Comparison of ENCODE assay signal across 2 cellular contexts in the genomic region with DNA sequence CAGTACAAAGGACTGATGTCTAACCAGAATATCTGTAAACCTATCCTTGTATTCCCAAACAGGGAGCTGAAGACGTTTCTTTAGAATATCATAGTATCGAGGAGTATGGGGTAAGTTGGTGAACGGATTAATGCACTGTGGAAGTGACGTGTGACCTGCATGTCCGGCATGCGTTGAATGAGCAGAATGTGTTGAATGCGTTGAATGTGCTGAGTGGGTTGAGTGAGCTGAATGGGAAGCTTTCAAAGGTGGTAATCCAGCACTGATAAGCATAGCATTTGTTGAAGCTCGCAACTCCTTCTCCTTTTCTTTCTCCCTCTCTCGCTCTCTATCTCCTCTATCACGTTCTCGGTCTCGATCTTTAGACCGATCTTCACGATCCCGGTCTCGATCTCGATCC.
TF ChIP-seq lines count a peak whose summit lies in the region.

No MANE protein-coding gene starts in this region.

TF ChIP-seq in GM23338, 12 proteins besides CTCF, POLR2A, EP300 and RAD21 (continues in another document):
- TF ChIP-seq POLR2AphosphoS5 (IDR thresholded peaks at IDR 0.05; ENCODE audit: low read depth) (no peak), STAT1 (IDR thresholded peaks at IDR 0.05; ENCODE audit: unreplicated experiment) (no peak), ZNF331 (CRISPR knock-in tag; IDR thresholded peaks at IDR 0.05; ENCODE audit: low read depth) (no peak), EZH2phosphoT487 (IDR thresholded peaks at IDR 0.05; ENCODE audit: unreplicated experiment) (no peak), CREB1 (CRISPR knock-in tag; IDR thresholded peaks at IDR 0.05; ENCODE audit: low read depth) (no peak), JUNB (IDR thresholded peaks at IDR 0.05; ENCODE audit: unreplicated experiment) (no peak), EZH2 (IDR thresholded peaks at IDR 0.05; ENCODE audit: low read depth, unreplicated experiment) (no peak)
- TF ChIP-seq, protein P1, sequence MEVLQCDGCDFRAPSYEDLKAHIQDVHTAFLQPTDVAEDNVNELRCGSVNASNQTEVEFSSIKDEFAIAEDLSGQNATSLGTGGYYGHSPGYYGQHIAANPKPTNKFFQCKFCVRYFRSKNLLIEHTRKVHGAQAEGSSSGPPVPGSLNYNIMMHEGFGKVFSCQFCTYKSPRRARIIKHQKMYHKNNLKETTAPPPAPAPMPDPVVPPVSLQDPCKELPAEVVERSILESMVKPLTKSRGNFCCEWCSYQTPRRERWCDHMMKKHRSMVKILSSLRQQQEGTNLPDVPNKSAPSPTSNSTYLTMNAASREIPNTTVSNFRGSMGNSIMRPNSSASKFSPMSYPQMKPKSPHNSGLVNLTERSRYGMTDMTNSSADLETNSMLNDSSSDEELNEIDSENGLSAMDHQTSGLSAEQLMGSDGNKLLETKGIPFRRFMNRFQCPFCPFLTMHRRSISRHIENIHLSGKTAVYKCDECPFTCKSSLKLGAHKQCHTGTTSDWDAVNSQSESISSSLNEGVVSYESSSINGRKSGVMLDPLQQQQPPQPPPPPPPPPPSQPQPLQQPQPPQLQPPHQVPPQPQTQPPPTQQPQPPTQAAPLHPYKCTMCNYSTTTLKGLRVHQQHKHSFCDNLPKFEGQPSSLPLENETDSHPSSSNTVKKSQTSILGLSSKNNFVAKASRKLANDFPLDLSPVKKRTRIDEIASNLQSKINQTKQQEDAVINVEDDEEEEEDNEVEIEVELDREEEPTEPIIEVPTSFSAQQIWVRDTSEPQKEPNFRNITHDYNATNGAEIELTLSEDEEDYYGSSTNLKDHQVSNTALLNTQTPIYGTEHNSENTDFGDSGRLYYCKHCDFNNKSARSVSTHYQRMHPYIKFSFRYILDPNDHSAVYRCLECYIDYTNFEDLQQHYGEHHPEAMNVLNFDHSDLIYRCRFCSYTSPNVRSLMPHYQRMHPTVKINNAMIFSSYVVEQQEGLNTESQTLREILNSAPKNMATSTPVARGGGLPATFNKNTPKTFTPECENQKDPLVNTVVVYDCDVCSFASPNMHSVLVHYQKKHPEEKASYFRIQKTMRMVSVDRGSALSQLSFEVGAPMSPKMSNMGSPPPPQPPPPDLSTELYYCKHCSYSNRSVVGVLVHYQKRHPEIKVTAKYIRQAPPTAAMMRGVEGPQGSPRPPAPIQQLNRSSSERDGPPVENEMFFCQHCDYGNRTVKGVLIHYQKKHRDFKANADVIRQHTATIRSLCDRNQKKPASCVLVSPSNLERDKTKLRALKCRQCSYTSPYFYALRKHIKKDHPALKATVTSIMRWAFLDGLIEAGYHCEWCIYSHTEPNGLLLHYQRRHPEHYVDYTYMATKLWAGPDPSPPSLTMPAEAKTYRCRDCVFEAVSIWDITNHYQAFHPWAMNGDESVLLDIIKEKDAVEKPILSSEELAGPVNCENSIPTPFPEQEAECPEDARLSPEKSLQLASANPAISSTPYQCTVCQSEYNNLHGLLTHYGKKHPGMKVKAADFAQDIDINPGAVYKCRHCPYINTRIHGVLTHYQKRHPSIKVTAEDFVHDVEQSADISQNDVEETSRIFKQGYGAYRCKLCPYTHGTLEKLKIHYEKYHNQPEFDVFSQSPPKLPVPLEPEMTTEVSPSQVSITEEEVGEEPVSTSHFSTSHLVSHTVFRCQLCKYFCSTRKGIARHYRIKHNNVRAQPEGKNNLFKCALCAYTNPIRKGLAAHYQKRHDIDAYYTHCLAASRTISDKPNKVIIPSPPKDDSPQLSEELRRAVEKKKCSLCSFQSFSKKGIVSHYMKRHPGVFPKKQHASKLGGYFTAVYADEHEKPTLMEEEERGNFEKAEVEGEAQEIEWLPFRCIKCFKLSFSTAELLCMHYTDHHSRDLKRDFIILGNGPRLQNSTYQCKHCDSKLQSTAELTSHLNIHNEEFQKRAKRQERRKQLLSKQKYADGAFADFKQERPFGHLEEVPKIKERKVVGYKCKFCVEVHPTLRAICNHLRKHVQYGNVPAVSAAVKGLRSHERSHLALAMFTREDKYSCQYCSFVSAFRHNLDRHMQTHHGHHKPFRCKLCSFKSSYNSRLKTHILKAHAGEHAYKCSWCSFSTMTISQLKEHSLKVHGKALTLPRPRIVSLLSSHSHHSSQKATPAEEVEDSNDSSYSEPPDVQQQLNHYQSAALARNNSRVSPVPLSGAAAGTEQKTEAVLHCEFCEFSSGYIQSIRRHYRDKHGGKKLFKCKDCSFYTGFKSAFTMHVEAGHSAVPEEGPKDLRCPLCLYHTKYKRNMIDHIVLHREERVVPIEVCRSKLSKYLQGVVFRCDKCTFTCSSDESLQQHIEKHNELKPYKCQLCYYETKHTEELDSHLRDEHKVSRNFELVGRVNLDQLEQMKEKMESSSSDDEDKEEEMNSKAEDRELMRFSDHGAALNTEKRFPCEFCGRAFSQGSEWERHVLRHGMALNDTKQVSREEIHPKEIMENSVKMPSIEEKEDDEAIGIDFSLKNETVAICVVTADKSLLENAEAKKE (CRISPR knock-in tag; IDR thresholded peaks at IDR 0.05), result no peak
- TF ChIP-seq, protein P2, sequence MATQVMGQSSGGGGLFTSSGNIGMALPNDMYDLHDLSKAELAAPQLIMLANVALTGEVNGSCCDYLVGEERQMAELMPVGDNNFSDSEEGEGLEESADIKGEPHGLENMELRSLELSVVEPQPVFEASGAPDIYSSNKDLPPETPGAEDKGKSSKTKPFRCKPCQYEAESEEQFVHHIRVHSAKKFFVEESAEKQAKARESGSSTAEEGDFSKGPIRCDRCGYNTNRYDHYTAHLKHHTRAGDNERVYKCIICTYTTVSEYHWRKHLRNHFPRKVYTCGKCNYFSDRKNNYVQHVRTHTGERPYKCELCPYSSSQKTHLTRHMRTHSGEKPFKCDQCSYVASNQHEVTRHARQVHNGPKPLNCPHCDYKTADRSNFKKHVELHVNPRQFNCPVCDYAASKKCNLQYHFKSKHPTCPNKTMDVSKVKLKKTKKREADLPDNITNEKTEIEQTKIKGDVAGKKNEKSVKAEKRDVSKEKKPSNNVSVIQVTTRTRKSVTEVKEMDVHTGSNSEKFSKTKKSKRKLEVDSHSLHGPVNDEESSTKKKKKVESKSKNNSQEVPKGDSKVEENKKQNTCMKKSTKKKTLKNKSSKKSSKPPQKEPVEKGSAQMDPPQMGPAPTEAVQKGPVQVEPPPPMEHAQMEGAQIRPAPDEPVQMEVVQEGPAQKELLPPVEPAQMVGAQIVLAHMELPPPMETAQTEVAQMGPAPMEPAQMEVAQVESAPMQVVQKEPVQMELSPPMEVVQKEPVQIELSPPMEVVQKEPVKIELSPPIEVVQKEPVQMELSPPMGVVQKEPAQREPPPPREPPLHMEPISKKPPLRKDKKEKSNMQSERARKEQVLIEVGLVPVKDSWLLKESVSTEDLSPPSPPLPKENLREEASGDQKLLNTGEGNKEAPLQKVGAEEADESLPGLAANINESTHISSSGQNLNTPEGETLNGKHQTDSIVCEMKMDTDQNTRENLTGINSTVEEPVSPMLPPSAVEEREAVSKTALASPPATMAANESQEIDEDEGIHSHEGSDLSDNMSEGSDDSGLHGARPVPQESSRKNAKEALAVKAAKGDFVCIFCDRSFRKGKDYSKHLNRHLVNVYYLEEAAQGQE (IDR thresholded peaks at IDR 0.05; ENCODE audit: unreplicated experiment), result no peak
- TF ChIP-seq, protein P3, sequence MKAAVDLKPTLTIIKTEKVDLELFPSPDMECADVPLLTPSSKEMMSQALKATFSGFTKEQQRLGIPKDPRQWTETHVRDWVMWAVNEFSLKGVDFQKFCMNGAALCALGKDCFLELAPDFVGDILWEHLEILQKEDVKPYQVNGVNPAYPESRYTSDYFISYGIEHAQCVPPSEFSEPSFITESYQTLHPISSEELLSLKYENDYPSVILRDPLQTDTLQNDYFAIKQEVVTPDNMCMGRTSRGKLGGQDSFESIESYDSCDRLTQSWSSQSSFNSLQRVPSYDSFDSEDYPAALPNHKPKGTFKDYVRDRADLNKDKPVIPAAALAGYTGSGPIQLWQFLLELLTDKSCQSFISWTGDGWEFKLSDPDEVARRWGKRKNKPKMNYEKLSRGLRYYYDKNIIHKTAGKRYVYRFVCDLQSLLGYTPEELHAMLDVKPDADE (IDR thresholded peaks at IDR 0.05), result no peak

TF ChIP-seq in K562, 482 proteins besides CTCF, POLR2A, EP300 and RAD21:
- no peak for TF ChIP-seq IFI16 (CRISPR knock-in tag; IDR thresholded peaks at IDR 0.05)
- TF ChIP-seq SMARCE1 (IDR thresholded peaks at IDR 0.05), result no peak
- no peak for TF ChIP-seq RBM39 (optimal IDR thresholded peaks at IDR 0.05; ENCODE audit: low read depth, low read length)
- peak; percentile 69; the same call in 1 of the 2 replicates for TF ChIP-seq CHAMP1 (IDR thresholded peaks at IDR 0.05)
- TF ChIP-seq CBFA2T2 (conservative IDR thresholded peaks at IDR 0.05), result no peak
- TF ChIP-seq NEUROD1 (IDR thresholded peaks at IDR 0.05; ENCODE audit: borderline replicate concordance, low read depth, low read length, partially characterized antibody), result no peak
